ENCODE assay signal across 1 cellular context in genomic region chr16:85286066-85286712, GRCh38.
TF ChIP-seq lines count a peak whose summit lies in the region.

No MANE protein-coding gene starts in this region.

TF ChIP-seq in SK-N-SH, 30 proteins besides CTCF, POLR2A, EP300 and RAD21 (continued from another document):
- TF ChIP-seq ZBTB33 (IDR thresholded peaks at IDR 0.05; ENCODE audit: borderline replicate concordance, low read depth) = no peak
- TF ChIP-seq USF2 (IDR thresholded peaks at IDR 0.05; ENCODE audit: borderline replicate concordance, low read depth, low read length) = no peak
- no peak for TF ChIP-seq RFX5 (IDR thresholded peaks at IDR 0.05; ENCODE audit: low read length)
- TF ChIP-seq CHD2 (IDR thresholded peaks at IDR 0.05; ENCODE audit: low read length, partially characterized antibody) = peak; percentile 15
- TF ChIP-seq RXRA (IDR thresholded peaks at IDR 0.05; ENCODE audit: borderline replicate concordance, low read depth) = no peak
- TF ChIP-seq NRF1 (IDR thresholded peaks at IDR 0.05; ENCODE audit: low read depth, low read length) = no peak
- no peak for TF ChIP-seq SIN3A (IDR thresholded peaks at IDR 0.05; ENCODE audit: borderline replicate concordance, low read depth, low read length)
- TF ChIP-seq TEAD4 (IDR thresholded peaks at IDR 0.05; ENCODE audit: borderline replicate concordance, insufficient read depth) = no peak
- TF ChIP-seq TCF12 (IDR thresholded peaks at IDR 0.05) = no peak
- TF ChIP-seq POLR2AphosphoS5 (IDR thresholded peaks at IDR 0.05; ENCODE audit: low read depth, low read length) = no peak
- TF ChIP-seq ELF1 (IDR thresholded peaks at IDR 0.05) = no peak
